16 cellular contexts compared by ENCODE assay signal in genomic region chr6:111858347-111858746, GRCh38. TPM values are rescaled to one million over a fixed set of nuclear protein-coding genes. Genes with fewer than 3 reads are reported as not detected.
A peak's percentile ranks its signal among the peaks of the same experiment; 100 is the strongest.
DNase-seq lines count a peak whose midpoint lies in the region; ATAC-seq, FAIRE-seq and TF ChIP-seq lines count a peak whose summit lies in the region.
"Had no signal": no experiment of that assay in that cellular context is flagged by ENCODE, and none has a peak within 500 bp of the region (broad histone marks: within the 10 kb centered on the region; RNA-seq: fewer than 3 reads in every experiment).

No MANE protein-coding gene starts in this region.

- no peaks in the 10 kb centered on the region for H3K9me2 ChIP-seq in MM.1S (replicated peaks; ENCODE audit: insufficient read depth, low read length)

- H3K4me3 ChIP-seq in astrocyte (ENCODE audit: insufficient read depth, low read depth, low read length) (no peak overlapping the region), MM.1S (ENCODE audit: low read length) (no peak overlapping the region)
- H3K4me3 ChIP-seq: MG63, skin epidermis, thyroid gland had no signal

- H3K9ac ChIP-seq in astrocyte (ENCODE audit: low read length) (no peak overlapping the region), MM.1S (ENCODE audit: low read length) (no peak overlapping the region)

- H3K9me3 Mint-ChIP-seq in activated naive CD4-positive, alpha-beta T cell treated with anti-CD3 and anti-CD28 coated beads, Interleukin-2, amount 50 U/mL, for 72 hours, result peaks cover 0 to 3% of the 10 kb centered on the region in 2 donors
- no peaks in the 10 kb centered on the region for H3K9me3 Mint-ChIP-seq in activated naive CD4-positive, alpha-beta T cell treated with anti-CD3 and anti-CD28 coated beads, Interleukin-2, amount 10 ng/mL, durations not matched to agents 7 days and 5 days
- no peaks in the 10 kb centered on the region for H3K9me3 Mint-ChIP-seq in astrocyte (ENCODE audit: unreplicated experiment)
- H3K9me3 Mint-ChIP-seq: T-helper 1 cell treated with Interleukin-12 subunit alpha and Interleukin-12 subunit beta and Interleukin-4 antibody, amounts not matched to agents 30 μg/mL and 1 μg/mL, for 36 hours had no signal

- H3K4me1 ChIP-seq in astrocyte (ENCODE audit: insufficient read depth, low read length) (no peaks in the 10 kb centered on the region), MM.1S (ENCODE audit: low read length) (no peaks in the 10 kb centered on the region)

- FAIRE-seq in astrocyte (lab: Jason Lieb, UNC), result no peak

- H3K79me2 ChIP-seq in astrocyte (ENCODE audit: insufficient read depth, low read length) (peaks cover 100% of the 10 kb centered on the region), MM.1S (ENCODE audit: low read length) (no peaks in the 10 kb centered on the region)

- TF ChIP-seq CTCF in astrocyte (IDR thresholded peaks at IDR 0.05; ENCODE audit: insufficient read depth, low read depth, low read length) (no peak), MM.1S (IDR thresholded peaks at IDR 0.05; ENCODE audit: low read length) (no peak)

- peak overlapping the region; percentile 91 to 93 for H3K27ac Mint-ChIP-seq in activated naive CD4-positive, alpha-beta T cell treated with anti-CD3 and anti-CD28 coated beads, Interleukin-2, amount 50 U/mL, for 72 hours
- no peak overlapping the region for H3K27ac Mint-ChIP-seq in activated naive CD4-positive, alpha-beta T cell treated with anti-CD3 and anti-CD28 coated beads, Interleukin-2, amount 10 ng/mL, durations not matched to agents 7 days and 5 days
- no peak overlapping the region for H3K27ac Mint-ChIP-seq in astrocyte (ENCODE audit: unreplicated experiment)
- H3K27ac Mint-ChIP-seq: T-helper 1 cell treated with Interleukin-12 subunit alpha and Interleukin-12 subunit beta and Interleukin-4 antibody, amounts not matched to agents 30 μg/mL and 1 μg/mL, for 36 hours had no signal

- no peaks in the 10 kb centered on the region for H3K36me3 ChIP-seq in astrocyte (ENCODE audit: insufficient read depth, low read length)
- no peaks in the 10 kb centered on the region for H3K36me3 ChIP-seq in MM.1S (replicated peaks; ENCODE audit: insufficient read depth, low read length)
- H3K36me3 ChIP-seq: MG63, thyroid gland had no signal

- no peaks in the 10 kb centered on the region for H3K27me3 Mint-ChIP-seq in activated naive CD4-positive, alpha-beta T cell treated with anti-CD3 and anti-CD28 coated beads, Interleukin-2, amount 10 ng/mL, durations not matched to agents 7 days and 5 days
- no peaks in the 10 kb centered on the region for H3K27me3 Mint-ChIP-seq in astrocyte (ENCODE audit: low read depth, unreplicated experiment)

- H3K4me1 Mint-ChIP-seq in activated naive CD4-positive, alpha-beta T cell treated with anti-CD3 and anti-CD28 coated beads, Interleukin-2, amount 10 ng/mL, durations not matched to agents 7 days and 5 days, result peaks cover 84% of the 10 kb centered on the region
- peaks cover 48% of the 10 kb centered on the region for H3K4me1 Mint-ChIP-seq in astrocyte (ENCODE audit: low read depth, unreplicated experiment)

- H3K9me3 ChIP-seq in astrocyte (ENCODE audit: insufficient read depth, low read depth, low read length), result no peaks in the 10 kb centered on the region
- no peaks in the 10 kb centered on the region for H3K9me3 ChIP-seq in MM.1S (replicated peaks; ENCODE audit: insufficient read depth, low read length)
- H3K9me3 ChIP-seq: MG63, thyroid gland had no signal

- H4K20me1 ChIP-seq in astrocyte (ENCODE audit: insufficient read depth, low read length) (peaks cover 78% of the 10 kb centered on the region), MM.1S (ENCODE audit: insufficient read depth, low read length) (no peaks in the 10 kb centered on the region)

- CTCF ChIA-PET in activated naive CD4-positive, alpha-beta T cell treated with anti-CD3 and anti-CD28 coated beads, Interleukin-2, amount 10 ng/mL, durations not matched to agents 7 days and 5 days (lab: Charles Lee), result interaction anchor here (0.7 kb wide), 1 partner anchor 15 kb away, joined by 3 read pairs; no protein-coding TSS in a partner anchor

- H3F3A ChIP-seq in MM.1S (ENCODE audit: insufficient read depth, low read length), result no peaks in the 10 kb centered on the region

- peaks cover 16 to 29% of the 10 kb centered on the region in 2 donors for H3K36me3 Mint-ChIP-seq in activated naive CD4-positive, alpha-beta T cell treated with anti-CD3 and anti-CD28 coated beads, Interleukin-2, amount 50 U/mL, for 72 hours
- H3K36me3 Mint-ChIP-seq in activated naive CD4-positive, alpha-beta T cell treated with anti-CD3 and anti-CD28 coated beads, Interleukin-2, amount 10 ng/mL, durations not matched to agents 7 days and 5 days, result peaks cover 30% of the 10 kb centered on the region
- H3K36me3 Mint-ChIP-seq in astrocyte (ENCODE audit: low read depth, unreplicated experiment), result peaks cover 2% of the 10 kb centered on the region

- DNase-seq in activated naive CD4-positive, alpha-beta T cell treated with anti-CD3 and anti-CD28 coated beads, Interleukin-2, amount 50 U/mL, for 72 hours (ENCODE audit: low spot score in 2 of 2), result no peak
- DNase-seq in activated naive CD4-positive, alpha-beta T cell treated with anti-CD3 and anti-CD28 coated beads, Interleukin-2, amount 10 ng/mL, durations not matched to agents 7 days and 5 days, result no peak
- DNase-seq in astrocyte (ENCODE audit: low read depth), result no peak
- DNase-seq in medulla oblongata (ENCODE audit: extremely low spot score), result peak; percentile 71
- no peak for DNase-seq in MM.1S
- no peak for DNase-seq in cardiac septum (ENCODE audit: low spot score)
- no peak for DNase-seq in SIG-M5 (lab: John Stamatoyannopoulos, UW)
- DNase-seq: activated CD4-positive, alpha-beta T cell treated with anti-CD3 and anti-CD28 coated beads, Interleukin-2, amount 50 U/mL, for 1 hour; cortex of kidney; MG63; NCI-H2029 treated with DMSO at 0.1 percent for 48 hours; thyroid gland had no signal

- H3K27ac ChIP-seq in astrocyte (ENCODE audit: low read depth, low read length) (no peak overlapping the region), temporal lobe (ENCODE audit: low read depth, low read length) (peak overlapping the region; percentile 88), MM.1S (ENCODE audit: low read length) (no peak overlapping the region)
- H3K27ac ChIP-seq: RWPE1, thyroid gland had no signal

- no peaks in the 10 kb centered on the region for H3K27me3 ChIP-seq in astrocyte (ENCODE audit: insufficient read depth, low read length)
- no peaks in the 10 kb centered on the region for H3K27me3 ChIP-seq in MM.1S (replicated peaks; ENCODE audit: insufficient read depth, low read length)
- H3K27me3 ChIP-seq: MG63, thyroid gland had no signal

- intact Hi-C loops in cardiac septum (cut with DNase I), result no loop called here

- H3K4me2 ChIP-seq in astrocyte (ENCODE audit: low read length) (no peak overlapping the region), MM.1S (ENCODE audit: low read depth, low read length) (no peak overlapping the region)

- H2AFZ ChIP-seq in astrocyte (ENCODE audit: low read depth, low read length) (no peak overlapping the region), MM.1S (ENCODE audit: low read length) (no peak overlapping the region)

- ATAC-seq in activated naive CD4-positive, alpha-beta T cell treated with anti-CD3 and anti-CD28 coated beads, Interleukin-2, amount 50 U/mL, for 72 hours, result no peak

- no peak overlapping the region for H3K4me3 Mint-ChIP-seq in activated naive CD4-positive, alpha-beta T cell treated with anti-CD3 and anti-CD28 coated beads, Interleukin-2, amount 10 ng/mL, durations not matched to agents 7 days and 5 days
- peak overlapping the region; percentile 47 for H3K4me3 Mint-ChIP-seq in astrocyte (ENCODE audit: unreplicated experiment)
- H3K4me3 Mint-ChIP-seq: T-helper 1 cell treated with Interleukin-12 subunit alpha and Interleukin-12 subunit beta and Interleukin-4 antibody, amounts not matched to agents 30 μg/mL and 1 μg/mL, for 36 hours had no signal

RNA-seq across cellular contexts. Expression of gene FYN, which starts 14.9 kb away (rescaled TPM):
- total RNA-seq in activated naive CD4-positive, alpha-beta T cell treated with anti-CD3 and anti-CD28 coated beads, Interleukin-2, amount 50 U/mL, for 72 hours, result 100 to 1,000 TPM; 287 to 304 TPM
- total RNA-seq in astrocyte (167 and 168 TPM in 2 replicates), temporal lobe (225 TPM), cardiac septum (65.3 TPM)

Comparison
In these comparisons a context has a peak if more than half of its experiments do, and no peak if none do; other contexts are left out.
1. H3K27ac Mint-ChIP-seq: peak in activated naive CD4-positive, alpha-beta T cell treated with anti-CD3 and anti-CD28 coated beads, Interleukin-2, amount 50 U/mL, for 72 hours (2 of 2); none in activated naive CD4-positive, alpha-beta T cell treated with anti-CD3 and anti-CD28 coated beads, Interleukin-2, amount 10 ng/mL, durations not matched to agents 7 days and 5 days (single experiment) and astrocyte (single experiment).